ENCODE assay signal across 1 cellular context in genomic region chr7:1478480-1478879, GRCh38.
TF ChIP-seq lines count a peak whose summit lies in the region.

No MANE protein-coding gene starts in this region.

TF ChIP-seq in GM12878, 131 proteins besides CTCF, POLR2A, EP300 and RAD21 (continued from another document):
- no peak for TF ChIP-seq PRDM15 (CRISPR knock-in tag; IDR thresholded peaks at IDR 0.05)
- TF ChIP-seq KLF5 (IDR thresholded peaks at IDR 0.05; ENCODE audit: partially characterized antibody), result no peak
- TF ChIP-seq TARDBP (IDR thresholded peaks at IDR 0.05; ENCODE audit: borderline replicate concordance), result no peak
